ENCODE assay signal across 13 cellular contexts in genomic region chr10:78964274-78964951, GRCh38.
DNase-seq lines count a peak whose midpoint lies in the region; ATAC-seq, FAIRE-seq and TF ChIP-seq lines count a peak whose summit lies in the region.
"Had no signal": no experiment of that assay in that cellular context is flagged by ENCODE, and none has a peak within 500 bp of the region (broad histone marks: within the 10 kb centered on the region; RNA-seq: fewer than 3 reads in every experiment).

No MANE protein-coding gene starts in this region.

- H3K36me3 ChIP-seq in HepG2 (replicated peaks in 1 of 2; ENCODE audit: control insufficient read depth in 1 of 2, insufficient read depth in 2 of 2, low read length in 2 of 2) (no peaks in the 10 kb centered on the region), right lobe of liver (no peaks in the 10 kb centered on the region), left lung (no peaks in the 10 kb centered on the region)
- H3K36me3 ChIP-seq: SJCRH30, tibial nerve had no signal

- H3K79me2 ChIP-seq in HepG2 (ENCODE audit: insufficient read depth, low read length) = no peaks in the 10 kb centered on the region

- no peak overlapping the region for H2AFZ ChIP-seq in HepG2 (ENCODE audit: low read length)

- ATAC-seq in HepG2 = peak; percentile 26
- ATAC-seq in right lobe of liver = no peak
- ATAC-seq in left lung = no peak

- H3K9me3 ChIP-seq in HepG2 (ENCODE audit: low read length) (no peaks in the 10 kb centered on the region), right lobe of liver (no peaks in the 10 kb centered on the region), left lung (no peaks in the 10 kb centered on the region)
- H3K9me3 ChIP-seq: SJCRH30, tibial nerve had no signal

- TF ChIP-seq RAD21 in HepG2 (CRISPR knock-in tag; IDR thresholded peaks at IDR 0.05) = no peak

- CTCF ChIA-PET in HepG2 (lab: Yijun Ruan, JAX; ENCODE audit: low intra/inter-chr PET ratio, low total read pairs) = no interaction called here

- H3K27ac Mint-ChIP-seq in nephron = peak overlapping the region; percentile 45 to 72 (median 64)

- H4K20me1 ChIP-seq in HepG2 (ENCODE audit: insufficient read depth, low read length) = no peaks in the 10 kb centered on the region

- H3K4me1 Mint-ChIP-seq in nephron = peaks cover 35% of the 10 kb centered on the region

- H3K27ac ChIP-seq in HepG2 (ENCODE audit: extremely low read length, insufficient read depth, low read length) (peak overlapping the region; percentile 92), right lobe of liver (no peak overlapping the region), left lung (no peak overlapping the region)
- H3K27ac ChIP-seq: SJCRH30 had no signal

- intact Hi-C loops in HepG2 (cut with micrococcal nuclease; ENCODE audit: unreplicated experiment) = no loop called here
- intact Hi-C loops in right lobe of liver (cut with DNase I) = no loop called here
- intact Hi-C loops in left lung (cut with DNase I) = no loop called here

- 85% methylated on average over 4 of the region's 5 CpGs for WGBS in HepG2 (ENCODE audit: low lambda C conversion rate)
- WGBS in right lobe of liver (ENCODE audit: insufficient coverage, low coverage, low lambda C conversion rate, missing lambda C conversion rate) = no CpG with 5 or more reads among the region's 5 CpGs

- DNase-seq in HepG2 (ENCODE audit: low spot score) = no peak
- DNase-seq in right lobe of liver = no peak
- peak; percentile 38 for DNase-seq in cerebellar cortex (ENCODE audit: low spot score)
- no peak for DNase-seq in retina
- no peak for DNase-seq in left lung
- no peak for DNase-seq in NCI-H446 (lab: John Stamatoyannopoulos, UW)
- no peak for DNase-seq in NOMO-1 (lab: John Stamatoyannopoulos, UW; ENCODE audit: unreplicated experiment in 2 of 2)
- DNase-seq: Karpas-422, NCI-H2029 treated with DMSO at 0.1 percent for 48 hours had no signal

- H3K4me3 Mint-ChIP-seq in nephron = no peak overlapping the region

- TF ChIP-seq EP300 in HepG2 (IDR thresholded peaks at IDR 0.05; ENCODE audit: low read depth in 2 of 2, low read length in 2 of 2) = no peak
- no peak for TF ChIP-seq EP300 in HepG2 (CRISPR knock-in tag; IDR thresholded peaks at IDR 0.05; ENCODE audit: borderline replicate concordance)

- peaks cover 23% of the 10 kb centered on the region for H3K27me3 Mint-ChIP-seq in nephron (ENCODE audit: low read depth)

- H3K4me1 ChIP-seq in HepG2 (ENCODE audit: insufficient read depth, low read length) (peaks cover 71% of the 10 kb centered on the region), right lobe of liver (no peaks in the 10 kb centered on the region), left lung (peaks cover 9 to 35% of the 10 kb centered on the region in 2 donors)

- no peak for TF ChIP-seq CTCF in HepG2 (CRISPR knock-in tag; IDR thresholded peaks at IDR 0.05)
- TF ChIP-seq CTCF in right lobe of liver (IDR thresholded peaks at IDR 0.05) = no peak
- no peak for TF ChIP-seq CTCF in nephron (IDR thresholded peaks at IDR 0.05; ENCODE audit: unreplicated experiment in 3 of 3)
- TF ChIP-seq CTCF in left lung (IDR thresholded peaks at IDR 0.05) = no peak

- H3K27me3 ChIP-seq in HepG2 (ENCODE audit: control insufficient read depth in 1 of 2, insufficient read depth in 2 of 2, low read length in 2 of 2) = no peaks in the 10 kb centered on the region
- no peaks in the 10 kb centered on the region for H3K27me3 ChIP-seq in right lobe of liver
- no peaks in the 10 kb centered on the region for H3K27me3 ChIP-seq in left lung
- H3K27me3 ChIP-seq: SJCRH30, tibial nerve had no signal

- no peak for FAIRE-seq in HepG2 (lab: Jason Lieb, UNC)
- FAIRE-seq: GM12878 had no signal

- in situ Hi-C loops in HepG2 (cut with HindIII; ENCODE audit: extremely low pct_ligation_motif_present, low pct_unique_long_range_greater_than_20kb) = no loop called here

- H3K4me2 ChIP-seq in HepG2 (ENCODE audit: low read depth, low read length) = peak overlapping the region; percentile 64

- H3K9me3 Mint-ChIP-seq in nephron = no peaks in the 10 kb centered on the region

- TF ChIP-seq POLR2A in HepG2 (IDR thresholded peaks at IDR 0.05; ENCODE audit: insufficient read depth in 1 of 2, low read depth in 2 of 2, low read length in 2 of 2) (no peak), right lobe of liver (IDR thresholded peaks at IDR 0.05) (no peak)

- no peaks in the 10 kb centered on the region for H3K36me3 Mint-ChIP-seq in nephron (ENCODE audit: low read depth)

- H3K4me3 ChIP-seq in HepG2 (replicated peaks in 1 of 3; ENCODE audit: insufficient read depth in 1 of 3, low read depth in 2 of 3, low read length in 3 of 3) (peak overlapping the region in 1 of 3 experiments; percentile 47; a peak in 2 of 6 replicates), right lobe of liver (no peak overlapping the region), left lung (no peak overlapping the region)
- H3K4me3 ChIP-seq: GM12878, SJCRH30, tibial nerve had no signal

- peak overlapping the region; percentile 69 for H3K9ac ChIP-seq in HepG2 (ENCODE audit: insufficient read depth, low read depth, low read length)

- POLR2A ChIA-PET in HepG2 (lab: Yijun Ruan, JAX) = interaction anchor here (1.0 to 6.8 kb wide), 7 partner anchors 10 to 192 kb away, joined by 4 to 122 read pairs (median 5); no protein-coding TSS in a partner anchor

- BruUV-seq in HepG2 (replicated peaks; lab: Mats Ljungman, UMichigan) = TSS peak; percentile 89

TF ChIP-seq in HepG2, 621 proteins besides CTCF, POLR2A, EP300 and RAD21 (continues in another document):
- TF ChIP-seq ZNF761 (CRISPR knock-in tag; conservative IDR thresholded peaks at IDR 0.05) (no peak), MAX (IDR thresholded peaks at IDR 0.05) (no peak), ZNF609 (CRISPR knock-in tag; IDR thresholded peaks at IDR 0.05; ENCODE audit: borderline replicate concordance) (no peak), KDM4B (CRISPR knock-in tag; IDR thresholded peaks at IDR 0.05) (no peak; the same call in 1 of the 2 replicates), U2AF2 (IDR thresholded peaks at IDR 0.05; ENCODE audit: low read depth, low read length) (no peak)
- TF ChIP-seq, protein P1, sequence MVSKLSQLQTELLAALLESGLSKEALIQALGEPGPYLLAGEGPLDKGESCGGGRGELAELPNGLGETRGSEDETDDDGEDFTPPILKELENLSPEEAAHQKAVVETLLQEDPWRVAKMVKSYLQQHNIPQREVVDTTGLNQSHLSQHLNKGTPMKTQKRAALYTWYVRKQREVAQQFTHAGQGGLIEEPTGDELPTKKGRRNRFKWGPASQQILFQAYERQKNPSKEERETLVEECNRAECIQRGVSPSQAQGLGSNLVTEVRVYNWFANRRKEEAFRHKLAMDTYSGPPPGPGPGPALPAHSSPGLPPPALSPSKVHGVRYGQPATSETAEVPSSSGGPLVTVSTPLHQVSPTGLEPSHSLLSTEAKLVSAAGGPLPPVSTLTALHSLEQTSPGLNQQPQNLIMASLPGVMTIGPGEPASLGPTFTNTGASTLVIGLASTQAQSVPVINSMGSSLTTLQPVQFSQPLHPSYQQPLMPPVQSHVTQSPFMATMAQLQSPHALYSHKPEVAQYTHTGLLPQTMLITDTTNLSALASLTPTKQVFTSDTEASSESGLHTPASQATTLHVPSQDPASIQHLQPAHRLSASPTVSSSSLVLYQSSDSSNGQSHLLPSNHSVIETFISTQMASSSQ (IDR thresholded peaks at IDR 0.05; ENCODE audit: low read depth) = no peak
- TF ChIP-seq, protein P1 (CRISPR knock-in tag; IDR thresholded peaks at IDR 0.05; ENCODE audit: borderline replicate concordance) = no peak
